Comparison of ENCODE assay signal across 1 cellular context in genomic region chr10:5284311-5285057, GRCh38.
TF ChIP-seq lines count a peak whose summit lies in the region.

No MANE protein-coding gene starts in this region.

TF ChIP-seq in K562, 482 proteins besides CTCF, POLR2A, EP300 and RAD21 (continued from another document and continues in another):
- no peak for TF ChIP-seq ZBTB11 (CRISPR knock-in tag; IDR thresholded peaks at IDR 0.05)
- no peak for TF ChIP-seq RBM15 (IDR thresholded peaks at IDR 0.05; ENCODE audit: insufficient read depth, low read length)
- no peak for TF ChIP-seq HDGF (IDR thresholded peaks at IDR 0.05)
- peak; percentile 94 for TF ChIP-seq ATF3 (IDR thresholded peaks at IDR 0.05)
- no peak for TF ChIP-seq ATF3 (CRISPR knock-in tag; conservative IDR thresholded peaks at IDR 0.05)
- TF ChIP-seq HMBOX1 (IDR thresholded peaks at IDR 0.05): no peak
- no peak for TF ChIP-seq EWSR1 (IDR thresholded peaks at IDR 0.05; ENCODE audit: borderline replicate concordance, low read depth, partially characterized antibody)
- TF ChIP-seq RBM39 (optimal IDR thresholded peaks at IDR 0.05; ENCODE audit: low read depth, low read length): no peak
- no peak for TF ChIP-seq SRSF1 (IDR thresholded peaks at IDR 0.05; ENCODE audit: low read depth, low read length)
- no peak for TF ChIP-seq ETS2 (tag; IDR thresholded peaks at IDR 0.05; ENCODE audit: borderline replicate concordance, poor library complexity, severe bottlenecking)
- TF ChIP-seq TFE3 (CRISPR knock-in tag; IDR thresholded peaks at IDR 0.05): no peak
- peak; percentile 66 for TF ChIP-seq L3MBTL2 (IDR thresholded peaks at IDR 0.05)
- TF ChIP-seq SMAD4 (CRISPR knock-in tag; conservative IDR thresholded peaks at IDR 0.05): peak; percentile 88
- TF ChIP-seq, protein P1, sequence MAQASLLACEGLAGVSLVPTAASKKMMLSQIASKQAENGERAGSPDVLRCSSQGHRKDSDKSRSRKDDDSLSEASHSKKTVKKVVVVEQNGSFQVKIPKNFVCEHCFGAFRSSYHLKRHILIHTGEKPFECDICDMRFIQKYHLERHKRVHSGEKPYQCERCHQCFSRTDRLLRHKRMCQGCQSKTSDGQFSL (CRISPR knock-in tag; IDR thresholded peaks at IDR 0.05): no peak
- TF ChIP-seq, protein P1 (tag; IDR thresholded peaks at IDR 0.05): no peak
- TF ChIP-seq TAF1 (IDR thresholded peaks at IDR 0.05; ENCODE audit: control insufficient read depth, extremely low read depth, insufficient read depth, low read length, severe bottlenecking): no peak
- no peak for TF ChIP-seq ELF4 (CRISPR knock-in tag; IDR thresholded peaks at IDR 0.05)
- TF ChIP-seq, protein P2, sequence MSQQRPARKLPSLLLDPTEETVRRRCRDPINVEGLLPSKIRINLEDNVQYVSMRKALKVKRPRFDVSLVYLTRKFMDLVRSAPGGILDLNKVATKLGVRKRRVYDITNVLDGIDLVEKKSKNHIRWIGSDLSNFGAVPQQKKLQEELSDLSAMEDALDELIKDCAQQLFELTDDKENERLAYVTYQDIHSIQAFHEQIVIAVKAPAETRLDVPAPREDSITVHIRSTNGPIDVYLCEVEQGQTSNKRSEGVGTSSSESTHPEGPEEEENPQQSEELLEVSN (IDR thresholded peaks at IDR 0.05; ENCODE audit: borderline replicate concordance in 1 of 2, extremely low read depth in 1 of 2, insufficient read depth in 1 of 2, insufficient read length in 1 of 2, low read depth in 1 of 2, low read length in 1 of 2, poor library complexity in 1 of 2, severe bottlenecking in 1 of 2): no peak
- TF ChIP-seq LEF1 (IDR thresholded peaks at IDR 0.05): no peak; the same call in none of the 2 replicates
- TF ChIP-seq MCM5 (IDR thresholded peaks at IDR 0.05; ENCODE audit: low read depth): no peak
- peak; percentile 60; the same call in 1 of the 2 replicates for TF ChIP-seq ZNF644 (tag; IDR thresholded peaks at IDR 0.05; ENCODE audit: low read depth)
- peak; percentile 79 for TF ChIP-seq NFRKB (IDR thresholded peaks at IDR 0.05; ENCODE audit: low read depth)
- TF ChIP-seq RBM14 (IDR thresholded peaks at IDR 0.05; ENCODE audit: borderline replicate concordance, insufficient read depth, low read depth, low read length): no peak
- no peak for TF ChIP-seq KDM4B (IDR thresholded peaks at IDR 0.05; ENCODE audit: borderline replicate concordance in 2 of 2, low read depth in 1 of 2)
- peak; percentile 33; the same call in 1 of the 2 replicates for TF ChIP-seq CBFA2T3 (IDR thresholded peaks at IDR 0.05)
- TF ChIP-seq CBX8 (IDR thresholded peaks at IDR 0.05; ENCODE audit: borderline replicate concordance, extremely low read depth, low read depth, low read length, poor library complexity, severe bottlenecking): no peak
- TF ChIP-seq HMG20B (CRISPR knock-in tag; IDR thresholded peaks at IDR 0.05): no peak
- no peak for TF ChIP-seq ZNF696 (CRISPR knock-in tag; conservative IDR thresholded peaks at IDR 0.05)
- TF ChIP-seq ZNF121 (CRISPR knock-in tag; conservative IDR thresholded peaks at IDR 0.05): no peak
- no peak for TF ChIP-seq NR4A1 (CRISPR knock-in tag; IDR thresholded peaks at IDR 0.05)
- no peak for TF ChIP-seq NR4A1 (tag; IDR thresholded peaks at IDR 0.05)
- TF ChIP-seq ZBTB43 (CRISPR knock-in tag; IDR thresholded peaks at IDR 0.05): no peak
- no peak for TF ChIP-seq HLTF (IDR thresholded peaks at IDR 0.05)
- no peak for TF ChIP-seq ZBTB7A (IDR thresholded peaks at IDR 0.05; ENCODE audit: borderline replicate concordance, control insufficient read depth, low read depth, low read length)
- TF ChIP-seq CC2D1A (IDR thresholded peaks at IDR 0.05): no peak
- TF ChIP-seq JUND (IDR thresholded peaks at IDR 0.05; ENCODE audit: borderline replicate concordance, low read depth, low read length): peak; percentile 91
- peak; percentile 91; the same call in 2 of the 3 replicates for TF ChIP-seq JUND (tag; IDR thresholded peaks at IDR 0.05; ENCODE audit: borderline replicate concordance, low read depth, low read length)
- peak; percentile 95 for TF ChIP-seq MAFF (IDR thresholded peaks at IDR 0.05; ENCODE audit: low read length)
- no peak for TF ChIP-seq XRCC3 (IDR thresholded peaks at IDR 0.05)
- no peak for TF ChIP-seq ZNF449 (CRISPR knock-in tag; IDR thresholded peaks at IDR 0.05)
- TF ChIP-seq ZNF57 (CRISPR knock-in tag; IDR thresholded peaks at IDR 0.05): no peak
- TF ChIP-seq TRIM25 (IDR thresholded peaks at IDR 0.05; ENCODE audit: borderline replicate concordance): no peak
- peak; percentile 82; the same call in 1 of the 2 replicates for TF ChIP-seq CREM (IDR thresholded peaks at IDR 0.05; ENCODE audit: low read depth)
- TF ChIP-seq MCM2 (IDR thresholded peaks at IDR 0.05; ENCODE audit: low read depth): no peak
- no peak for TF ChIP-seq NFIC (IDR thresholded peaks at IDR 0.05)
- TF ChIP-seq CHCHD3 (CRISPR knock-in tag; IDR thresholded peaks at IDR 0.05): no peak
- TF ChIP-seq PCBP1 (IDR thresholded peaks at IDR 0.05; ENCODE audit: low read depth, low read length, poor library complexity, severe bottlenecking): no peak
- no peak for TF ChIP-seq GATA2 (CRISPR knock-in tag; IDR thresholded peaks at IDR 0.05)
- no peak for TF ChIP-seq KAT8 (IDR thresholded peaks at IDR 0.05; ENCODE audit: low read depth)
- no peak for TF ChIP-seq NONO (IDR thresholded peaks at IDR 0.05; ENCODE audit: low read depth in 2 of 2, low read length in 1 of 2)
- TF ChIP-seq ZNF347 (CRISPR knock-in tag; IDR thresholded peaks at IDR 0.05; ENCODE audit: low read depth): no peak
- peak in 1 of 3 experiments; percentile 27 for TF ChIP-seq YY1 (IDR thresholded peaks at IDR 0.05; ENCODE audit: borderline replicate concordance in 1 of 3, control insufficient read depth in 1 of 3, extremely low read depth in 1 of 3, insufficient read depth in 3 of 3, insufficient read length in 1 of 3, insufficient replicate concordance in 2 of 3, low read depth in 1 of 3, low read length in 2 of 3)
- no peak for TF ChIP-seq NCOA2 (IDR thresholded peaks at IDR 0.05; ENCODE audit: partially characterized antibody in 2 of 2)
